28 cellular contexts compared by ENCODE assay signal in the genomic region with DNA sequence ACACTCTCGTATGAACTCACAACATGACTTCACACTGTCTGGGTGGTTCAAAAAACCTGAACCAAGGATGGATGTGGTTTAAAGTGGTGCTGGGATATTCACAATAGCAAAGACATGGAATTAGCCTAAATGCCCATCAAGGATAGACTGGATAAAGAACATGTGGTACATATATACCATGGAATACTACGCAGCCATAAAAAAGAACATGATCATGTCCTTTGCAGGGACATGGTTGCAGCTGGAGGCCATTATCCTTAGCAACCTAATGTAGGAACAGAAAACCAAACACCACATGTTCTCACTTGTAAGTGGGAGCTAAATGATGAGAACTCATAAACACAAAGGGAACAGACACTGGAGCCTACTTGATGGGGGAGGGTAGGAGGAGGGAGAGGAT. TPM values are rescaled to one million over a fixed set of nuclear protein-coding genes. Genes with fewer than 3 reads are reported as not detected.
"Had no signal": no experiment of that assay in that cellular context is flagged by ENCODE, and none has a peak within 500 bp of the region (broad histone marks: within the 10 kb centered on the region; RNA-seq: fewer than 3 reads in every experiment).

No MANE protein-coding gene starts in this region.

- H3K9me3 ChIP-seq: ovary, right atrium auricular region, right lobe of liver, tibial nerve, uterus had no signal

- H3K9me3 Mint-ChIP-seq: immature natural killer cell; natural killer cell treated with Interleukin-12 subunit alpha and Interleukin-12 subunit beta and Interleukin-15 and Interleukin-18, amount 100 ng/mL, for 72 hours; stimulated activated naive CD8-positive, alpha-beta T cell treated with anti-CD3 and anti-CD28 coated beads, Interleukin-15, amount 100 ng/mL, for 72 hours had no signal

- H3K4me1 ChIP-seq: left ventricle myocardium inferior, right atrium auricular region, right lobe of liver, tibial nerve, uterus had no signal

- H3K4me1 Mint-ChIP-seq: immature natural killer cell; stimulated activated memory B cell treated with anti-CD40 and anti-IgM and Interleukin-4, amounts not matched to agents 10 μg/mL and 1 μg/mL and 100 μg/mL, for 72 hours; stimulated activated naive CD8-positive, alpha-beta T cell treated with anti-CD3 and anti-CD28 coated beads, Interleukin-15, amount 100 ng/mL, for 72 hours had no signal

- H3K4me3 Mint-ChIP-seq: immature natural killer cell; mesothelial cell of epicardium; naive thymus-derived CD4-positive, alpha-beta T cell; natural killer cell treated with Interleukin-12 subunit alpha and Interleukin-12 subunit beta and Interleukin-15 and Interleukin-18, amount 100 ng/mL, for 72 hours; stimulated activated memory B cell treated with anti-CD40 and anti-IgM and Interleukin-4, amounts not matched to agents 10 μg/mL and 1 μg/mL and 100 μg/mL, for 72 hours; stimulated activated naive CD8-positive, alpha-beta T cell treated with anti-CD3 and anti-CD28 coated beads, Interleukin-15, amount 100 ng/mL, for 72 hours; type B pancreatic cell had no signal

- ATAC-seq: naive thymus-derived CD4-positive, alpha-beta T cell; natural killer cell treated with Interleukin-12 subunit alpha and Interleukin-12 subunit beta and Interleukin-15 and Interleukin-18, amount 100 ng/mL, for 72 hours; right lobe of liver; stimulated activated memory B cell treated with anti-CD40 and anti-IgM and Interleukin-4, amounts not matched to agents 10 μg/mL and 1 μg/mL and 100 μg/mL, for 72 hours; stimulated activated naive CD8-positive, alpha-beta T cell treated with anti-CD3 and anti-CD28 coated beads, Interleukin-15, amount 100 ng/mL, for 72 hours had no signal

- H3K4me2 ChIP-seq: smooth muscle cell had no signal

- DNase-seq: hypothalamus; immature natural killer cell; left ventricle myocardium inferior; mesendoderm; naive thymus-derived CD4-positive, alpha-beta T cell; ovary; right lobe of liver; stimulated activated CD4-positive, alpha-beta T cell treated with anti-CD3 and anti-CD28 coated beads, Interleukin-1b, Interleukin-23, amount 100 ng/mL, for 48 hours; stimulated activated CD4-positive, alpha-beta T cell treated with anti-CD3 and anti-CD28 coated beads, Interleukin-2, amount 100 ng/mL, for 48 hours; stimulated activated CD4-positive, alpha-beta T cell treated with anti-CD3 and anti-CD28 coated beads, Interleukin-4, amount 100 ng/mL, for 4 hours; stimulated activated naive CD4-positive, alpha-beta T cell treated with Interleukin-2 at 50 U/mL for 16 hours; stimulated activated naive CD8-positive, alpha-beta T cell treated with anti-CD3 and anti-CD28 coated beads, Interleukin-15, amount 100 ng/mL, for 72 hours; substantia nigra; uterus had no signal

- H3K27ac Mint-ChIP-seq: immature natural killer cell; mesothelial cell of epicardium; naive thymus-derived CD4-positive, alpha-beta T cell; natural killer cell treated with Interleukin-12 subunit alpha and Interleukin-12 subunit beta and Interleukin-15 and Interleukin-18, amount 100 ng/mL, for 72 hours; progenitor cell of endocrine pancreas; stimulated activated memory B cell treated with anti-CD40 and anti-IgM and Interleukin-4, amounts not matched to agents 10 μg/mL and 1 μg/mL and 100 μg/mL, for 72 hours; stimulated activated naive CD8-positive, alpha-beta T cell treated with anti-CD3 and anti-CD28 coated beads, Interleukin-15, amount 100 ng/mL, for 72 hours; type B pancreatic cell had no signal

- H3K27ac ChIP-seq: left ventricle myocardium inferior, ovary, right atrium auricular region, right lobe of liver, tibial nerve, uterus had no signal

- H3K36me3 ChIP-seq: left ventricle myocardium inferior, ovary, right atrium auricular region, right lobe of liver, tibial nerve, uterus had no signal

- H3K36me3 Mint-ChIP-seq: immature natural killer cell; mesothelial cell of epicardium; natural killer cell treated with Interleukin-12 subunit alpha and Interleukin-12 subunit beta and Interleukin-15 and Interleukin-18, amount 100 ng/mL, for 72 hours; stimulated activated memory B cell treated with anti-CD40 and anti-IgM and Interleukin-4, amounts not matched to agents 10 μg/mL and 1 μg/mL and 100 μg/mL, for 72 hours; type B pancreatic cell had no signal

- H3K27me3 ChIP-seq: ovary, right atrium auricular region, right lobe of liver, uterus had no signal

- H3K4me3 ChIP-seq: left ventricle myocardium inferior, lung, ovary, right atrium auricular region, right lobe of liver, smooth muscle cell, tibial nerve, uterus had no signal

RNA-seq across cellular contexts. Expression of a gene that starts 3.3 kb away (rescaled TPM):
- total RNA-seq: mononuclear cell; natural killer cell treated with Interleukin-12 subunit alpha and Interleukin-12 subunit beta and Interleukin-15 and Interleukin-18, amount 100 ng/mL, for 72 hours; pulmonary artery endothelial cell; renal cortical epithelial cell; skeletal muscle tissue had no signal
- polyA plus RNA-seq: immature natural killer cell; naive thymus-derived CD4-positive, alpha-beta T cell; neural cell had no signal

RNA-seq across cellular contexts. Expression of a gene that starts 19.8 kb away (rescaled TPM):
- total RNA-seq: natural killer cell treated with Interleukin-12 subunit alpha and Interleukin-12 subunit beta and Interleukin-15 and Interleukin-18, amount 100 ng/mL, for 72 hours; right atrium auricular region had no signal
- polyA plus RNA-seq: immature natural killer cell, neural cell had no signal

RNA-seq across cellular contexts. Expression of a gene that starts 27.5 kb away (rescaled TPM):
- polyA plus RNA-seq: immature natural killer cell had no signal
